ENCODE assay signal across 14 cellular contexts in the genomic region with DNA sequence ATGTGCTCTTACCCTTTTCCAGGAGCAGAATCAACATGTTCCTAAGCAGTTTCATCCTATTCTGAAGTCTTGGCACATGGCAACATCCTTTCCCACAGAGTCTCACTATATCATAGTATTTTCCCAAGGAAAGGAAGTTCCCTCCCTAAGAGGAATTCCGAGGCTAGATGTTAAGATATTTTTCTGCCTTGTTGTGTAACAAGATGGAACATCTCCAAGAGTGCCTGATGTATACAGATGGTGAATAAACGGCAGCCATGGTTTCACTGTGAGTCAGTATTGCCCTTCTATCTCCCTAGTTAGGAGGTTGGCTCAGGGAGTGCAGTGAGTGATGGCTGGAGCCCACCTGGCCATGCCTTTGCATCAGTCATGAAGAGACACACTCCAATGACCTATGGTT.
DNase-seq lines count a peak whose midpoint lies in the region; TF ChIP-seq lines count a peak whose summit lies in the region.
"Had no signal": no experiment of that assay in that cellular context is flagged by ENCODE, and none has a peak within 500 bp of the region (broad histone marks: within the 10 kb centered on the region; RNA-seq: fewer than 3 reads in every experiment).

No MANE protein-coding gene starts in this region.

- TF ChIP-seq CTCF in RWPE1 (conservative IDR thresholded peaks at IDR 0.05; ENCODE audit: low read depth) (no peak), fibroblast of pulmonary artery (IDR thresholded peaks at IDR 0.05; ENCODE audit: low read length, missing control alignments) (no peak)

- DNase-seq in EH (ENCODE audit: low read depth) (peak; percentile 89), RWPE1 (ENCODE audit: low spot score) (peak; percentile 72), fibroblast of pulmonary artery (ENCODE audit: low read depth) (peak; percentile 77), middle frontal gyrus (ENCODE audit: extremely low spot score, low spot score) (peak; percentile 50), NOMO-1 treated with DMSO at 0.1 percent for 48 hours (lab: John Stamatoyannopoulos, UW; ENCODE audit: unreplicated experiment) (no peak), ecto neural progenitor cell (ENCODE audit: low spot score) (no peak), NCI-H526 (lab: John Stamatoyannopoulos, UW) (no peak), NCI-H2196 treated with DMSO at 0.1 percent for 48 hours (lab: John Stamatoyannopoulos, UW; ENCODE audit: unreplicated experiment) (no peak)
- DNase-seq: activated naive CD4-positive, alpha-beta T cell treated with anti-CD3 and anti-CD28 coated beads, Interleukin-2, amount 50 U/mL, for 16 hours; NCI-H1436; NCI-H774; SJCRH30; stomach had no signal

- CTCF ChIA-PET in RWPE1 (lab: Yijun Ruan, JAX): no interaction called here

- H3K27ac ChIP-seq in RWPE1: no peak overlapping the region
- H3K27ac ChIP-seq: SJCRH30, stomach had no signal

- POLR2A ChIA-PET in RWPE1 (lab: Yijun Ruan, JAX; ENCODE audit: low non-redundant PET): no interaction called here

- H3K4me3 ChIP-seq in fibroblast of pulmonary artery (replicated peaks; ENCODE audit: low read depth, low read length): no peak overlapping the region
- H3K4me3 ChIP-seq: K562, SJCRH30, stomach had no signal

Comparison
In these comparisons a context has a peak if more than half of its experiments do, and no peak if none do; other contexts are left out.
1. DNase-seq: peak in EH (single experiment), RWPE1 (single experiment), fibroblast of pulmonary artery (single experiment) and middle frontal gyrus (single experiment); none in NOMO-1 treated with DMSO at 0.1 percent for 48 hours (single experiment), ecto neural progenitor cell (single experiment), NCI-H526 (0 of 2) and NCI-H2196 treated with DMSO at 0.1 percent for 48 hours (single experiment).